Comparison of ENCODE assay signal across 9 cellular contexts in the genomic region with DNA sequence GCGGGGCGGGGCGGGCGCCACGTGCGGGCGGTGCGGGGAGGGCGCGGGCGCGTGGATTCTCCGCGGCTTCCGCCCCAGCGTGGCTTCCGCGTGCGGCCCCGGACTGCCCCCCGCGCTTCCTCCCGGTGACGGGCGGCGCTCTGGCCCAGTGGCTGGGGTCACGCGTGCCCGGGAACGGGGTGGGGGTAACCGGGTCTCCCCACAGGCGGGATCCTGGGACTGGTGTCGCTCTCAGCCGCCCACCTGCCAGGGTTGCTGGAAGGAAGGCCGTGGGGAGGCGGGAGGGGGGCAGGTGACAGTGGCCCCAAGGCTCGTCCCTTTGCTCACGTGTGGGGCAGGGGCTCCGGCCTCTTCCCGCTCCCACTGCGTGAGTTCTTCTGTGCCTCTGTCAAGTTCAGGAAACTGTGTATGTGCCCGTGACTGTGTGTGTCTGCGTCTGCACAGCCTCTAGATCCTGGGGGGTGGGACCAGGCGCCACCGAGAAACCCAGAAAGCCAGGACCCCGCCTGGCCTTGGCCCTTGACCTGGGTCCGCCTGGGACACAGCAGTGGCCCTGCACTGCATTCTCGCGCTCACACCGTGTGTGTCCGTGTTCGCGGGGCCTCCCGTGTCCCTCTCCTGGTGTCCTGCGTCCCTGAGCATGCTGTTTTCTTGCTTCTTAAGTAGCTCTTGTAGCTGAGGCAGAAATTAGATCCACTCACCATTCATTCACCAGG. TPM values are rescaled to one million over a fixed set of nuclear protein-coding genes. Genes with fewer than 3 reads are reported as not detected.
DNase-seq lines count a peak whose midpoint lies in the region; ATAC-seq and TF ChIP-seq lines count a peak whose summit lies in the region.
"Had no signal": no experiment of that assay in that cellular context is flagged by ENCODE, and none has a peak within 500 bp of the region (broad histone marks: within the 10 kb centered on the region; RNA-seq: fewer than 3 reads in every experiment).

No MANE protein-coding gene starts in this region.

- H2BK5ac ChIP-seq in mesenchymal stem cell (ENCODE audit: low read depth, low read length, poor library complexity, severe bottlenecking) = no peak overlapping the region

- H3K4me1 ChIP-seq in mesenchymal stem cell (ENCODE audit: control insufficient read depth, insufficient read depth, low read depth, low read length) = peaks cover 57% of the 10 kb centered on the region
- H3K4me1 ChIP-seq in tibial artery = peaks cover 21 to 48% (median 38%) of the 10 kb centered on the region in 4 donors

- peak overlapping the region; percentile 61 for H2BK120ac ChIP-seq in mesenchymal stem cell (ENCODE audit: low read depth, low read length)

- H3K27ac ChIP-seq in mesenchymal stem cell (ENCODE audit: low read length, poor library complexity, severe bottlenecking) = peak overlapping the region; percentile 1
- peak overlapping the region; percentile 99 to 100 for H3K27ac ChIP-seq in tibial artery

- H3K9ac ChIP-seq in mesenchymal stem cell (ENCODE audit: low read length) = peak overlapping the region; percentile 88

- H3K14ac ChIP-seq in mesenchymal stem cell (ENCODE audit: low read length in 2 of 2) = peak overlapping the region in 1 of 2 experiments; percentile 95

- DNase-seq in EH (ENCODE audit: low read depth) (peak; percentile 45), T-helper 9 cell (peak; percentile 45), dermis blood vessel endothelial cell (peak; percentile 59), mesenchymal stem cell (peak; percentile 72), tibial artery (peak; percentile 59 to 82), AG08396 (ENCODE audit: low spot score) (no peak), H4 (ENCODE audit: low spot score) (no peak)

- H2AFZ ChIP-seq in mesenchymal stem cell (ENCODE audit: low read depth, low read length) = no peak overlapping the region

- peak overlapping the region in 1 of 2 experiments; percentile 44 for H3K18ac ChIP-seq in mesenchymal stem cell (ENCODE audit: low read depth in 1 of 2, low read length in 2 of 2)

- H3K4me3 ChIP-seq in mesenchymal stem cell (ENCODE audit: insufficient read depth in 1 of 2, low read depth in 1 of 2, low read length in 2 of 2) = peak overlapping the region; percentile 74 to 86
- H3K4me3 ChIP-seq in tibial artery = peak overlapping the region; percentile 73 to 81

- H3K23ac ChIP-seq in mesenchymal stem cell (ENCODE audit: low read length in 2 of 2) = peak overlapping the region in 1 of 2 experiments; percentile 2

- no peak for TF ChIP-seq CTCF in tibial artery (IDR thresholded peaks at IDR 0.05)

- H3K4me2 ChIP-seq in mesenchymal stem cell (ENCODE audit: low read length, poor library complexity, severe bottlenecking) = peak overlapping the region; percentile 97

- peaks cover 2% of the 10 kb centered on the region for H3K79me1 ChIP-seq in mesenchymal stem cell (replicated peaks; ENCODE audit: low read length, poor library complexity, severe bottlenecking)

- peak overlapping the region in 1 of 2 experiments; percentile 82 for H2BK12ac ChIP-seq in mesenchymal stem cell (ENCODE audit: low read length in 2 of 2)

- H2AK5ac ChIP-seq in mesenchymal stem cell (ENCODE audit: low read length, severe bottlenecking) = no peak overlapping the region

- intact Hi-C loops in tibial artery (cut with DNase I; ENCODE audit: low total_unique reads) = no loop called here

- H2BK15ac ChIP-seq in mesenchymal stem cell (ENCODE audit: low read depth, poor library complexity, severe bottlenecking) = no peak overlapping the region

- H3K9me3 ChIP-seq in mesenchymal stem cell (ENCODE audit: control insufficient read depth, low read length) = no peaks in the 10 kb centered on the region
- H3K9me3 ChIP-seq in tibial artery = no peaks in the 10 kb centered on the region

- peaks cover 0 to 3% of the 10 kb centered on the region in 2 experiments for H3K36me3 ChIP-seq in mesenchymal stem cell (ENCODE audit: control insufficient read depth in 1 of 2, insufficient read depth in 2 of 2, low read depth in 1 of 2, low read length in 2 of 2)
- H3K36me3 ChIP-seq in tibial artery = peaks cover 0 to 8% (median 0%) of the 10 kb centered on the region in 3 donors

- H3K27me3 ChIP-seq in mesenchymal stem cell (ENCODE audit: control insufficient read depth in 1 of 2, insufficient read depth in 1 of 2, low read length in 2 of 2) = peaks cover 0 to 3% of the 10 kb centered on the region in 2 experiments
- H3K27me3 ChIP-seq in tibial artery = no peaks in the 10 kb centered on the region

- peak overlapping the region in 1 of 2 experiments; percentile 42 for H3K4ac ChIP-seq in mesenchymal stem cell (ENCODE audit: low read depth in 1 of 2, low read length in 2 of 2)

- peak overlapping the region; percentile 57 for H4K91ac ChIP-seq in mesenchymal stem cell (ENCODE audit: low read length)

- peak overlapping the region; percentile 7 for H4K8ac ChIP-seq in mesenchymal stem cell (ENCODE audit: low read length)

- 10% methylated on average over 47 of the region's 55 CpGs for WGBS in mesenchymal stem cell

- peak; percentile 24 for ATAC-seq in HG02885 (IDR thresholded peaks at IDR 0.05; ENCODE audit: poor library complexity, unreplicated experiment)

RNA-seq across cellular contexts. Expression of gene MAFK, which starts 0.9 kb away (rescaled TPM):
- total RNA-seq in dermis blood vessel endothelial cell = 34.7 and 42.9 TPM in 2 replicates
- 12.8 TPM for polyA plus RNA-seq in mesenchymal stem cell (2013, experiment 1 of 2)
- 12.8 TPM for polyA plus RNA-seq in mesenchymal stem cell (2013, experiment 2 of 2)
- total RNA-seq in H4 (2014; rRNA removed; shearing (Covaris generic)) = 13.2 and 16.9 TPM in 2 replicates

RNA-seq across cellular contexts. Expression of gene TMEM184A, which starts 24.6 kb away (rescaled TPM):
- total RNA-seq in dermis blood vessel endothelial cell = under 0.01 and 0.05 TPM in 2 replicates
- polyA plus RNA-seq in mesenchymal stem cell (2013, experiment 1 of 2) = 0.39 TPM
- 0.45 TPM for polyA plus RNA-seq in mesenchymal stem cell (2013, experiment 2 of 2)
- total RNA-seq in H4 (2014; rRNA removed; shearing (Covaris generic)) = 2.3 and 4.4 TPM in 2 replicates
- total RNA-seq: activated CD8-positive, alpha-beta memory T cell treated with anti-CD3 and anti-CD28 coated beads for 36 hours had no signal

RNA-seq across cellular contexts. Expression of gene INTS1, which starts 27.2 kb away (rescaled TPM):
- total RNA-seq in dermis blood vessel endothelial cell = 44.6 and 80.1 TPM in 2 replicates
- 23.4 TPM for polyA plus RNA-seq in mesenchymal stem cell (2013, experiment 1 of 2)
- polyA plus RNA-seq in mesenchymal stem cell (2013, experiment 2 of 2) = 22.7 TPM
- 32.7 and 34.1 TPM in 2 replicates for total RNA-seq in H4 (2014; rRNA removed; shearing (Covaris generic))

RNA-seq across cellular contexts. Expression of gene PSMG3, which starts 38.4 kb away (rescaled TPM):
- total RNA-seq in dermis blood vessel endothelial cell = 12.6 and 20.1 TPM in 2 replicates
- polyA plus RNA-seq in mesenchymal stem cell (2013, experiment 1 of 2) = 7.3 TPM
- 8.7 TPM for polyA plus RNA-seq in mesenchymal stem cell (2013, experiment 2 of 2)
- total RNA-seq in H4 (2014; rRNA removed; shearing (Covaris generic)) = 99.6 and 126 TPM in 2 replicates

Comparison
In these comparisons a context has a peak if more than half of its experiments do, and no peak if none do; other contexts are left out.
1. DNase-seq: peak in EH (single experiment), T-helper 9 cell (single experiment), dermis blood vessel endothelial cell (single experiment), mesenchymal stem cell (single experiment) and tibial artery (2 of 2); none in AG08396 (single experiment) and H4 (single experiment).